ENCODE assay signal across 9 cellular contexts in the genomic region with DNA sequence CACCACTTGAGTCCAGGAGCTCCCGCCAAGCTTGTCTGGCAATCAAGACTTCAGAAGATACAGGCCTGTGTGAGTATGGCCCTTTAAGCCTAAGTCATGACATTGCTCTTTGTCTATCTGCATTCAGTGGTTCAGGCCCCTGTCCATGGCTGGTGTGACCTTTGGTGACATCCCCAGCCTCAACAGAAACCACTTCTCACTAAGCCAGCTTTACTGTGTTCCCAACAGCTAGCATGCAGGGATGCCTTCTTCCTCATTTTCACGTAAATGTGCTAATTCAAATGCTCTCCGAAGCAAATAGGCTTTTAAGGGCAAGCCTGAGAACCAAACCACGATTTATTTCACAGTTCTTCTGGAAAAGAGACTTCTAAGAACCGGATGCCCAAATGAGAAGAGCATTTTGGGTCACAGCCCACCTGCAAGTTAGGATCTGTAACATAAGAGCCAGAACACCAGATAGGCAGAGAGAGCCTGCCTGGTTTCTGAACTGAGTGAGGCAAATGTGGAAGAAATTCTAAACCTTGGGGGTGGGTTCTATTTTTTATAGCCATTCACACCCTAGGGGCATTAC. TPM values are rescaled to one million over a fixed set of nuclear protein-coding genes. Genes with fewer than 3 reads are reported as not detected.
A peak's percentile ranks its signal among the peaks of the same experiment; 100 is the strongest.
DNase-seq lines count a peak whose midpoint lies in the region; ATAC-seq and TF ChIP-seq lines count a peak whose summit lies in the region.
"Had no signal": no experiment of that assay in that cellular context is flagged by ENCODE, and none has a peak within 500 bp of the region (broad histone marks: within the 10 kb centered on the region; RNA-seq: fewer than 3 reads in every experiment).

No MANE protein-coding gene starts in this region.

- H3K36me3 ChIP-seq in lower lobe of right lung = no peaks in the 10 kb centered on the region
- no peaks in the 10 kb centered on the region for H3K36me3 ChIP-seq in suprapubic skin
- H3K36me3 ChIP-seq in BE2C = no peaks in the 10 kb centered on the region

- peaks cover 6% of the 10 kb centered on the region for H3K9me3 ChIP-seq in lower lobe of right lung
- H3K9me3 ChIP-seq in suprapubic skin = no peaks in the 10 kb centered on the region
- H3K9me3 ChIP-seq in BE2C = peaks cover 6% of the 10 kb centered on the region; the same call in 1 of the 2 replicates

- WGBS in suprapubic skin = 66% methylated on average over 5 of the region's 5 CpGs

- peak overlapping the region; percentile 5 for H3K4me3 Mint-ChIP-seq in activated CD4-positive, alpha-beta T cell treated with anti-CD3 and anti-CD28 coated beads, Interleukin-2, amount 10 ng/mL, durations not matched to agents 7 days and 5 days
- peak overlapping the region; percentile 6 for H3K4me3 Mint-ChIP-seq in activated CD4-positive, alpha-beta memory T cell treated with anti-CD3 and anti-CD28 coated beads, Interleukin-2, amount 10 ng/mL, durations not matched to agents 7 days and 5 days

- POLR2A ChIA-PET in activated CD4-positive, alpha-beta T cell treated with anti-CD3 and anti-CD28 coated beads, Interleukin-2, amount 10 ng/mL, durations not matched to agents 7 days and 5 days (lab: Charles Lee) = no interaction called here
- POLR2A ChIA-PET in activated CD4-positive, alpha-beta memory T cell treated with anti-CD3 and anti-CD28 coated beads, Interleukin-2, amount 10 ng/mL, durations not matched to agents 7 days and 5 days (lab: Charles Lee) = interaction anchor here (0.9 to 10.1 kb wide), 5 partner anchors 17 to 40 kb away, joined by 3 to 160 read pairs (median 3); no protein-coding TSS in a partner anchor

- TF ChIP-seq CTCF in lower lobe of right lung (IDR thresholded peaks at IDR 0.05) = no peak
- TF ChIP-seq CTCF in suprapubic skin (IDR thresholded peaks at IDR 0.05) = no peak
- no peak for TF ChIP-seq CTCF in BE2C (IDR thresholded peaks at IDR 0.05; ENCODE audit: low read depth, low read length)

- H3K4me1 Mint-ChIP-seq in activated CD4-positive, alpha-beta T cell treated with anti-CD3 and anti-CD28 coated beads, Interleukin-2, amount 10 ng/mL, durations not matched to agents 7 days and 5 days = peaks cover 60% of the 10 kb centered on the region
- H3K4me1 Mint-ChIP-seq in activated CD4-positive, alpha-beta memory T cell treated with anti-CD3 and anti-CD28 coated beads, Interleukin-2, amount 10 ng/mL, durations not matched to agents 7 days and 5 days = peaks cover 53% of the 10 kb centered on the region

- H3K27me3 ChIP-seq in lower lobe of right lung (ENCODE audit: low read depth) = no peaks in the 10 kb centered on the region
- H3K27me3 ChIP-seq in suprapubic skin = no peaks in the 10 kb centered on the region
- H3K27me3 ChIP-seq in BE2C = no peaks in the 10 kb centered on the region

- no peaks in the 10 kb centered on the region for H3K27me3 Mint-ChIP-seq in activated CD4-positive, alpha-beta T cell treated with anti-CD3 and anti-CD28 coated beads, Interleukin-2, amount 10 ng/mL, durations not matched to agents 7 days and 5 days
- H3K27me3 Mint-ChIP-seq in activated CD4-positive, alpha-beta memory T cell treated with anti-CD3 and anti-CD28 coated beads, Interleukin-2, amount 10 ng/mL, durations not matched to agents 7 days and 5 days = no peaks in the 10 kb centered on the region

- DNase-seq in activated CD4-positive, alpha-beta T cell treated with anti-CD3 and anti-CD28 coated beads, Interleukin-2, amount 10 ng/mL, durations not matched to agents 7 days and 5 days = peak; percentile 37
- DNase-seq in activated CD4-positive, alpha-beta T cell treated with anti-CD3 and anti-CD28 coated beads, Interleukin-2, amount 50 U/mL, for 4 hours = no peak
- no peak for DNase-seq in activated CD4-positive, alpha-beta memory T cell treated with anti-CD3 and anti-CD28 coated beads, Interleukin-2, amount 10 ng/mL, durations not matched to agents 7 days and 5 days
- DNase-seq in lower lobe of right lung (no peak), suprapubic skin (ENCODE audit: low spot score in 2 of 2) (no peak), COLO668 (lab: John Stamatoyannopoulos, UW; ENCODE audit: unreplicated experiment) (no peak), BE2C (no peak)
- no peak for DNase-seq in stimulated activated CD4-positive, alpha-beta T cell treated with anti-CD3 and anti-CD28 coated beads, Interleukin-1b, Interleukin-23, amount 100 ng/mL, for 48 hours

- CTCF ChIA-PET in activated CD4-positive, alpha-beta T cell treated with anti-CD3 and anti-CD28 coated beads, Interleukin-2, amount 10 ng/mL, durations not matched to agents 7 days and 5 days (lab: Charles Lee) = interaction anchor here (0.6 to 3.5 kb wide), 7 partner anchors 9 to 1065 kb away, joined by 3 to 13 read pairs (median 3); no protein-coding TSS in a partner anchor
- CTCF ChIA-PET in activated CD4-positive, alpha-beta memory T cell treated with anti-CD3 and anti-CD28 coated beads, Interleukin-2, amount 10 ng/mL, durations not matched to agents 7 days and 5 days (lab: Charles Lee) = interaction anchor here (0.9 to 3.9 kb wide), 2 partner anchors 14 to 25 kb away, joined by 3 to 24 read pairs; no protein-coding TSS in a partner anchor

- intact Hi-C loops in lower lobe of right lung (cut with DNase I) = no loop called here

- ATAC-seq in lower lobe of right lung = peak; percentile 70 to 85

- H3K27ac ChIP-seq in lower lobe of right lung (peak overlapping the region; percentile 68), suprapubic skin (peak overlapping the region; percentile 62)

- H3K9me3 Mint-ChIP-seq in activated CD4-positive, alpha-beta T cell treated with anti-CD3 and anti-CD28 coated beads, Interleukin-2, amount 10 ng/mL, durations not matched to agents 7 days and 5 days = peaks cover 43% of the 10 kb centered on the region
- H3K9me3 Mint-ChIP-seq in activated CD4-positive, alpha-beta memory T cell treated with anti-CD3 and anti-CD28 coated beads, Interleukin-2, amount 10 ng/mL, durations not matched to agents 7 days and 5 days = peaks cover 27% of the 10 kb centered on the region

- H3K4me3 ChIP-seq in lower lobe of right lung (no peak overlapping the region), suprapubic skin (no peak overlapping the region), BE2C (ENCODE audit: low read depth, low read length) (no peak overlapping the region)

- H3K27ac Mint-ChIP-seq in activated CD4-positive, alpha-beta T cell treated with anti-CD3 and anti-CD28 coated beads, Interleukin-2, amount 10 ng/mL, durations not matched to agents 7 days and 5 days = peak overlapping the region; percentile 85
- H3K27ac Mint-ChIP-seq in activated CD4-positive, alpha-beta memory T cell treated with anti-CD3 and anti-CD28 coated beads, Interleukin-2, amount 10 ng/mL, durations not matched to agents 7 days and 5 days = peak overlapping the region; percentile 77

- H3K4me1 ChIP-seq in lower lobe of right lung (peaks cover 20% of the 10 kb centered on the region), suprapubic skin (peaks cover 17% of the 10 kb centered on the region), BE2C (peaks cover 24% of the 10 kb centered on the region)

- H3K36me3 Mint-ChIP-seq in activated CD4-positive, alpha-beta T cell treated with anti-CD3 and anti-CD28 coated beads, Interleukin-2, amount 10 ng/mL, durations not matched to agents 7 days and 5 days (ENCODE audit: low read depth) = peaks cover 57% of the 10 kb centered on the region
- H3K36me3 Mint-ChIP-seq in activated CD4-positive, alpha-beta memory T cell treated with anti-CD3 and anti-CD28 coated beads, Interleukin-2, amount 10 ng/mL, durations not matched to agents 7 days and 5 days (ENCODE audit: low read depth) = peaks cover 37% of the 10 kb centered on the region

- TF ChIP-seq POLR2A in suprapubic skin (IDR thresholded peaks at IDR 0.05) = no peak

- no peak for TF ChIP-seq EP300 in suprapubic skin (IDR thresholded peaks at IDR 0.05)

RNA-seq across cellular contexts. Expression of gene CD180, which starts 14.9 kb away (rescaled TPM):
- under 1 TPM; 0.17 TPM for total RNA-seq in activated CD4-positive, alpha-beta T cell treated with anti-CD3 and anti-CD28 coated beads, Interleukin-2, amount 10 ng/mL, durations not matched to agents 7 days and 5 days
- total RNA-seq in activated CD4-positive, alpha-beta memory T cell treated with anti-CD3 and anti-CD28 coated beads, Interleukin-2, amount 10 ng/mL, durations not matched to agents 7 days and 5 days = under 1 TPM; 0.75 to 0.88 TPM
- total RNA-seq in lower lobe of right lung (4.9 TPM), suprapubic skin (under 1 TPM in 3 of 4 donors, not detected in 1; 0.11 to 0.32 (median 0.18) TPM)
- not detected for polyA plus RNA-seq in BE2C (2012; ENCODE audit: insufficient read depth, insufficient read length, low read depth)
- polyA plus RNA-seq: AG04450 had no signal
